2 cellular contexts compared by ENCODE assay signal in the genomic region with DNA sequence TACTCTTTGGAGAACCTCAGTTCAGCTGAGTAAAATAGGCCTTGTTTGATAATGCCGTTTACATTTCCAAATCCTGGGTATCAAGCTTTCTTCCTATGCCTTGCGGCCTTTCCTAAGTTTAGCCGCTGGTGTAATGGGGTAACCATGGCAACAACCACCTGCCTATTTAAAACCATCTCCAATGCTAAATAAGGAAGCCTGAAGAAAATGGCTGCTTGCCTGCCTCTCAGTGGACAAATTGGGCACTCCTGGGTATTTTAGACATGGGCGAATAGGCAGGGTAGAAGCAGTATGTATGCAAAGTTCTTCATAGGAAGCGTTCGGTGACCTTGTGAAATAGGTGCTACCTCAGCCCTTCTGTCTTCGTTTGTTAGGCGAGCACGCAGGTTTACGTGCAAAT.
TF ChIP-seq lines count a peak whose summit lies in the region.

No MANE protein-coding gene starts in this region.

TF ChIP-seq in IMR-90, 13 proteins besides CTCF, POLR2A, EP300 and RAD21 (continued from another document):
- no peak for TF ChIP-seq ELK1 (IDR thresholded peaks at IDR 0.05; ENCODE audit: borderline replicate concordance, low read depth, low read length)
- TF ChIP-seq NFE2L2 (IDR thresholded peaks at IDR 0.05; ENCODE audit: low read depth, low read length) = no peak
- TF ChIP-seq FOS (IDR thresholded peaks at IDR 0.05; ENCODE audit: low read depth, low read length) = no peak
- no peak for TF ChIP-seq BHLHE40 (IDR thresholded peaks at IDR 0.05; ENCODE audit: low read depth, low read length)

TF ChIP-seq in SK-N-SH treated with all-trans-retinoic acid at 6 μM for 48 hours, 23 proteins besides CTCF, POLR2A, EP300 and RAD21 (continued from another document):
- TF ChIP-seq TSHZ2 (CRISPR knock-in tag; IDR thresholded peaks at IDR 0.05) (no peak), PPARA (CRISPR knock-in tag; IDR thresholded peaks at IDR 0.05; ENCODE audit: borderline replicate concordance) (no peak), ZNF70 (CRISPR knock-in tag; IDR thresholded peaks at IDR 0.05) (no peak), RARB (CRISPR knock-in tag; IDR thresholded peaks at IDR 0.05) (no peak), TOX (CRISPR knock-in tag; IDR thresholded peaks at IDR 0.05; ENCODE audit: borderline replicate concordance) (no peak), ISL1 (CRISPR knock-in tag; IDR thresholded peaks at IDR 0.05) (no peak), OSR1 (CRISPR knock-in tag; IDR thresholded peaks at IDR 0.05) (no peak), CSRNP3 (CRISPR knock-in tag; IDR thresholded peaks at IDR 0.05) (no peak), ZFP30 (CRISPR knock-in tag; IDR thresholded peaks at IDR 0.05) (no peak)
- TF ChIP-seq, protein P1, sequence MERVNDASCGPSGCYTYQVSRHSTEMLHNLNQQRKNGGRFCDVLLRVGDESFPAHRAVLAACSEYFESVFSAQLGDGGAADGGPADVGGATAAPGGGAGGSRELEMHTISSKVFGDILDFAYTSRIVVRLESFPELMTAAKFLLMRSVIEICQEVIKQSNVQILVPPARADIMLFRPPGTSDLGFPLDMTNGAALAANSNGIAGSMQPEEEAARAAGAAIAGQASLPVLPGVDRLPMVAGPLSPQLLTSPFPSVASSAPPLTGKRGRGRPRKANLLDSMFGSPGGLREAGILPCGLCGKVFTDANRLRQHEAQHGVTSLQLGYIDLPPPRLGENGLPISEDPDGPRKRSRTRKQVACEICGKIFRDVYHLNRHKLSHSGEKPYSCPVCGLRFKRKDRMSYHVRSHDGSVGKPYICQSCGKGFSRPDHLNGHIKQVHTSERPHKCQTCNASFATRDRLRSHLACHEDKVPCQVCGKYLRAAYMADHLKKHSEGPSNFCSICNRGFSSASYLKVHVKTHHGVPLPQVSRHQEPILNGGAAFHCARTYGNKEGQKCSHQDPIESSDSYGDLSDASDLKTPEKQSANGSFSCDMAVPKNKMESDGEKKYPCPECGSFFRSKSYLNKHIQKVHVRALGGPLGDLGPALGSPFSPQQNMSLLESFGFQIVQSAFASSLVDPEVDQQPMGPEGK (CRISPR knock-in tag; IDR thresholded peaks at IDR 0.05; ENCODE audit: borderline replicate concordance) = no peak
